ENCODE assay signal across 12 cellular contexts in the genomic region with DNA sequence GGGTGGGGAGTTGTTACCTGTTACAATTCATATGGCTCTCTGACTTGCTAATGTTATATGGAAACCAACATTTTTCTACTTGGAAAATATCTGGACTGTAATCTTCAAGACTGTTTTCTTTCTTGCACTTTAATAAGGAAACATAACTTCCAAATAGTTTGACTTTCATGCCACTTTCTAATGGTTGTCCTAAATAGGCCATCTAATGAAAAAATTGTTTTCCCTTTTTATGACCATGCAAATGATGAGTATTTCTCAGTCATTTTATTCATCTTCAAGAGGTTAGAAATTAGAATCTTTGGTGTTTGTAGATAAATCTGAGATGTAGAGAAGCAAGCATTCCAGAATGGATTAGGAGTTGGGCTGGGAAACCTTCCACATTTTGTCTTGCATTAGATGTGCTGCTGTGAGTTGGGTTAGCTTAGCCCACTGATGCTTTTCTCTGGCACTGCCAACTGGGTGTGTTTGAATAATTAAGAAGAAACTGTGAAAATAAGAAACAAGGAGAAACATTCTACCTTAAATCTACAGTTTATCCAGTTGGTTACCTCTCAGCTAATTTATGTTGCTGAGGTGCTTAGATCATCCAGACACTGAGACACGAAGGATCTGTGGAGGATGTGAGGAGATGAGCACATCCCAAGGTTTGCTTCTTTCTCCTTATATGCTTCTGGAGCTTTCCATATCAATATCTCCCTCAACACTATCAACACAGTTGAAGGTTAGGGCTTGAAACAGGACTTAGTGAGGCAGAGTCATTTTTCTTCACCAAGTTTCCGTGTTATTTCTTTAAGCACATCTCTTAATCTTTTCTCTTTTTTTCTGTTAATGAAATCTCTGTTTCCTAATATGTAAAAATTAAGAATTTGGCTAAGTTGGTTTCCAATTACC. TPM values are rescaled to one million over a fixed set of nuclear protein-coding genes. Genes with fewer than 3 reads are reported as not detected.
A peak's percentile ranks its signal among the peaks of the same experiment; 100 is the strongest.
DNase-seq lines count a peak whose midpoint lies in the region; ATAC-seq and TF ChIP-seq lines count a peak whose summit lies in the region.
"Had no signal": no experiment of that assay in that cellular context is flagged by ENCODE, and none has a peak within 500 bp of the region (broad histone marks: within the 10 kb centered on the region; RNA-seq: fewer than 3 reads in every experiment).

No MANE protein-coding gene starts in this region.

- H3K27ac Mint-ChIP-seq in CD8-positive, alpha-beta T cell: peak overlapping the region; percentile 77
- peak overlapping the region; percentile 36 for H3K27ac Mint-ChIP-seq in activated naive CD8-positive, alpha-beta T cell
- H3K27ac Mint-ChIP-seq in naive thymus-derived CD8-positive, alpha-beta T cell: peak overlapping the region; percentile 12 to 92 (median 52)
- H3K27ac Mint-ChIP-seq: naive B cell had no signal

- no peak overlapping the region for H3K27ac ChIP-seq in CD8-positive, alpha-beta T cell (ENCODE audit: low read depth, low read length)
- H3K27ac ChIP-seq: KMS-11 had no signal

- POLR2A ChIA-PET in CD8-positive, alpha-beta T cell (lab: Charles Lee): no interaction called here
- POLR2A ChIA-PET in naive thymus-derived CD8-positive, alpha-beta T cell (lab: Charles Lee): no interaction called here

- no peaks in the 10 kb centered on the region for H3K9me3 ChIP-seq in CD8-positive, alpha-beta T cell (ENCODE audit: low read length)
- H3K9me3 ChIP-seq in ES-I3 (ENCODE audit: control insufficient read depth, insufficient read depth, low read length): no peaks in the 10 kb centered on the region

- H3K9ac ChIP-seq in ES-I3 (ENCODE audit: low read depth, low read length): peak overlapping the region; percentile 10; the same call in 1 of the 2 replicates
- H3K9ac ChIP-seq: KMS-11 had no signal

- peaks cover 4% of the 10 kb centered on the region for H3K27me3 Mint-ChIP-seq in CD8-positive, alpha-beta T cell (ENCODE audit: low read depth)
- H3K27me3 Mint-ChIP-seq in activated naive CD8-positive, alpha-beta T cell: no peaks in the 10 kb centered on the region
- H3K27me3 Mint-ChIP-seq in naive thymus-derived CD8-positive, alpha-beta T cell: peaks cover 0 to 14% (median 0%) of the 10 kb centered on the region in 5 donors

- ATAC-seq in CD8-positive, alpha-beta T cell: no peak
- ATAC-seq in naive thymus-derived CD8-positive, alpha-beta T cell: no peak
- no peak for ATAC-seq in HG03520 (IDR thresholded peaks at IDR 0.05; ENCODE audit: unreplicated experiment)
- ATAC-seq: left lobe of liver had no signal

- no peaks in the 10 kb centered on the region for H3K36me3 ChIP-seq in CD8-positive, alpha-beta T cell (ENCODE audit: insufficient read depth, low read length)
- no peaks in the 10 kb centered on the region for H3K36me3 ChIP-seq in ES-I3 (ENCODE audit: insufficient read depth, low read length)

- peaks cover 11% of the 10 kb centered on the region for H3K36me3 Mint-ChIP-seq in CD8-positive, alpha-beta T cell
- H3K36me3 Mint-ChIP-seq in activated naive CD8-positive, alpha-beta T cell: no peaks in the 10 kb centered on the region
- H3K36me3 Mint-ChIP-seq in naive thymus-derived CD8-positive, alpha-beta T cell: peaks cover 0 to 11% (median 0%) of the 10 kb centered on the region in 3 donors

- TF ChIP-seq CTCF in CD8-positive, alpha-beta T cell (IDR thresholded peaks at IDR 0.05): no peak

- no peaks in the 10 kb centered on the region for H3K9me3 Mint-ChIP-seq in CD8-positive, alpha-beta T cell
- H3K9me3 Mint-ChIP-seq in activated naive CD8-positive, alpha-beta T cell (ENCODE audit: low read depth): no peaks in the 10 kb centered on the region
- no peaks in the 10 kb centered on the region for H3K9me3 Mint-ChIP-seq in naive thymus-derived CD8-positive, alpha-beta T cell

- peak overlapping the region; percentile 70 for H3K4me3 Mint-ChIP-seq in CD8-positive, alpha-beta T cell
- peak overlapping the region; percentile 78 for H3K4me3 Mint-ChIP-seq in activated naive CD8-positive, alpha-beta T cell
- H3K4me3 Mint-ChIP-seq in naive thymus-derived CD8-positive, alpha-beta T cell: peak overlapping the region; percentile 52 to 92 (median 69)
- H3K4me3 Mint-ChIP-seq: naive B cell had no signal

- peaks cover 68% of the 10 kb centered on the region for H3K4me1 Mint-ChIP-seq in CD8-positive, alpha-beta T cell (ENCODE audit: low read depth)
- H3K4me1 Mint-ChIP-seq in activated naive CD8-positive, alpha-beta T cell (ENCODE audit: low read depth): peaks cover 76% of the 10 kb centered on the region
- H3K4me1 Mint-ChIP-seq in naive thymus-derived CD8-positive, alpha-beta T cell: peaks cover 28 to 69% (median 60%) of the 10 kb centered on the region in 4 donors

- H3K4me1 ChIP-seq in CD8-positive, alpha-beta T cell (ENCODE audit: insufficient read depth, low read length): peaks cover 50% of the 10 kb centered on the region
- peaks cover 53% of the 10 kb centered on the region for H3K4me1 ChIP-seq in ES-I3 (ENCODE audit: insufficient read depth, low read length)

- intact Hi-C loops in CD8-positive, alpha-beta T cell (cut with DNase I, micrococcal nuclease): loop anchor here (1.0 to 5.0 kb wide), 5 partner anchors 8 to 306 kb away; no protein-coding TSS in a partner anchor

- CTCF ChIA-PET in CD8-positive, alpha-beta T cell (lab: Charles Lee): interaction anchor here (0.7 to 1.5 kb wide), 2 partner anchors 21 to 145 kb away, joined by 4 to 8 read pairs; no protein-coding TSS in a partner anchor

- DNase-seq in CD8-positive, alpha-beta T cell: no peak
- no peak for DNase-seq in naive thymus-derived CD8-positive, alpha-beta T cell
- DNase-seq in MV-4-11 (lab: John Stamatoyannopoulos, UW) (no peak), NCI-H146 (lab: John Stamatoyannopoulos, UW) (no peak)
- DNase-seq: activated CD8-positive, alpha-beta memory T cell treated with anti-CD3 and anti-CD28 coated beads, Interleukin-2, amount 50 U/mL, for 48 hours; naive B cell; NCI-H1694 treated with DMSO at 0.1 percent for 48 hours had no signal

- H3K4me3 ChIP-seq in CD8-positive, alpha-beta T cell (ENCODE audit: low read depth, low read length): peak overlapping the region; percentile 2

- H3K27me3 ChIP-seq in CD8-positive, alpha-beta T cell (ENCODE audit: insufficient read depth, low read length): no peaks in the 10 kb centered on the region

RNA-seq across cellular contexts. Expression of a gene that starts 2.7 kb away (rescaled TPM):
- total RNA-seq in CD8-positive, alpha-beta T cell: 10 to 100 TPM; 25.4 to 25.6 TPM
- total RNA-seq in naive thymus-derived CD8-positive, alpha-beta T cell: 10 to 100 TPM; 35.2 to 35.9 TPM
- polyA plus RNA-seq in naive thymus-derived CD8-positive, alpha-beta T cell: 10 to 100 TPM in 2 of 3 donors, 1 to 10 TPM in 1; 8.3 to 21.7 (median 13.7) TPM
